ENCODE assay signal across 8 cellular contexts in genomic region chr10:80203835-80204148, GRCh38. TPM values are rescaled to one million over a fixed set of nuclear protein-coding genes. Genes with fewer than 3 reads are reported as not detected.
DNase-seq lines count a peak whose midpoint lies in the region; ATAC-seq, FAIRE-seq and TF ChIP-seq lines count a peak whose summit lies in the region.

No MANE protein-coding gene starts in this region.

- H3K4me3 ChIP-seq in AG04450 (ENCODE audit: low read depth, low read length) (peak overlapping the region; percentile 81), K562 (peak overlapping the region; percentile 86), mucosa of descending colon (peak overlapping the region; percentile 97)

- H3K27me3 Mint-ChIP-seq in HFFc6 (ENCODE audit: insufficient read depth): peaks cover 3% of the 10 kb centered on the region

- no peak for ATAC-seq in K562
- peak; percentile 35 for ATAC-seq in mucosa of descending colon

- peak overlapping the region; percentile 93 for H3K4me3 Mint-ChIP-seq in HFFc6

- POLR2A ChIA-PET in AG04450 (lab: Yijun Ruan, JAX) (interaction anchor here (1.1 to 1.3 kb wide), 3 partner anchors 19 to 60 kb away, joined by 3 to 4 read pairs (median 3); no protein-coding TSS in a partner anchor), K562 (lab: Yijun Ruan, JAX) (interaction anchor here (0.7 to 2.5 kb wide), 8 partner anchors 8 to 1104 kb away, joined by 3 to 15 read pairs (median 6); no protein-coding TSS in a partner anchor)

- peaks cover 31% of the 10 kb centered on the region for H4K20me1 ChIP-seq in K562 (replicated peaks; ENCODE audit: control insufficient read depth, insufficient read depth, low read length)

- BruUV-seq in K562 (replicated peaks; lab: Mats Ljungman, UMichigan): TSS peak; percentile 32

- H3K36me3 ChIP-seq in K562 (ENCODE audit: control insufficient read depth, insufficient read depth, low read length) (peaks cover 14% of the 10 kb centered on the region), mucosa of descending colon (ENCODE audit: low read depth) (peaks cover 4% of the 10 kb centered on the region)

- H2AFZ ChIP-seq in K562 (ENCODE audit: low read depth, low read length): peak overlapping the region; percentile 20

- no peak for TF ChIP-seq POLR2A in K562 (conservative IDR thresholded peaks at IDR 0.05)

- peaks cover 3% of the 10 kb centered on the region for H3K9me1 ChIP-seq in K562 (ENCODE audit: control insufficient read depth, insufficient read depth, low read length)

- no peak for DNase-seq in AG04450 (ENCODE audit: low read depth, low spot score)
- DNase-seq in HFFc6: no peak
- DNase-seq in K562 (ENCODE audit: extremely low read depth in 1 of 4, low spot score in 3 of 4): no peak
- no peak for DNase-seq in mucosa of descending colon
- DNase-seq in GM19239 (ENCODE audit: insufficient read length, low spot score): no peak
- DNase-seq in UCSD-AML1 (lab: John Stamatoyannopoulos, UW; ENCODE audit: unreplicated experiment): no peak
- DNase-seq in NAMALWA (ENCODE audit: low spot score): no peak
- no peak for DNase-seq in NCI-H1436 treated with DMSO at 0.1 percent for 48 hours (lab: John Stamatoyannopoulos, UW)

- TF ChIP-seq CTCF in AG04450 (IDR thresholded peaks at IDR 0.05; ENCODE audit: low read depth, low read length) (no peak), HFFc6 (IDR thresholded peaks at IDR 0.05) (no peak), K562 (IDR thresholded peaks at IDR 0.05 in 2 of 3, conservative IDR thresholded peaks at IDR 0.05 in 1 of 3; ENCODE audit: insufficient read depth in 2 of 3, low read depth in 1 of 3, low read length in 3 of 3) (no peak), mucosa of descending colon (IDR thresholded peaks at IDR 0.05) (no peak)

- H3K4me1 ChIP-seq in K562 (replicated peaks in 1 of 2; ENCODE audit: control insufficient read depth in 2 of 2, insufficient read depth in 2 of 2, low read length in 2 of 2) (peaks cover 55 to 72% of the 10 kb centered on the region in 2 experiments), mucosa of descending colon (ENCODE audit: low read depth) (peaks cover 62% of the 10 kb centered on the region)

- intact Hi-C loops in K562 (cut with micrococcal nuclease): loop anchor here (1.0 to 2.0 kb wide), 2 partner anchors 15 to 41 kb away; no protein-coding TSS in a partner anchor
- intact Hi-C loops in mucosa of descending colon (cut with DNase I, micrococcal nuclease): loop anchor here (10.0 kb wide), 1 partner anchor 49 kb away; no protein-coding TSS in a partner anchor

- peak overlapping the region; percentile 96 for H3K4me2 ChIP-seq in K562 (ENCODE audit: insufficient read depth, low read length)

- peaks cover 74% of the 10 kb centered on the region for H3K79me2 ChIP-seq in K562 (ENCODE audit: control insufficient read depth, insufficient read depth, low read length)

- peaks cover 77% of the 10 kb centered on the region for H3K4me1 Mint-ChIP-seq in HFFc6 (ENCODE audit: low read depth)

- WGBS in K562 (ENCODE audit: insufficient coverage, low coverage, missing lambda C conversion rate): 15% methylated on average over 2 of the region's 2 CpGs

- H3K9ac ChIP-seq in K562 (ENCODE audit: insufficient read depth in 1 of 2, low read depth in 2 of 2, low read length in 2 of 2): peak overlapping the region; percentile 87 to 95

- no peak for TF ChIP-seq EP300 in K562 (IDR thresholded peaks at IDR 0.05; ENCODE audit: low read length)

- H3K27me3 ChIP-seq in AG04450 (ENCODE audit: control insufficient read depth, insufficient read depth, low read length) (no peaks in the 10 kb centered on the region), K562 (ENCODE audit: control insufficient read depth in 2 of 2, insufficient read depth in 2 of 2, low read length in 2 of 2) (no peaks in the 10 kb centered on the region)

- H3K27ac ChIP-seq in AG04450 (ENCODE audit: low read depth, low read length) (peak overlapping the region; percentile 31), K562 (ENCODE audit: extremely low read depth, low read depth, low read length) (peak overlapping the region; percentile 91)

- peaks cover 8% of the 10 kb centered on the region for H3K36me3 Mint-ChIP-seq in HFFc6 (ENCODE audit: low read depth)

- H3K9me3 Mint-ChIP-seq in HFFc6: no peaks in the 10 kb centered on the region

- CTCF ChIA-PET in AG04450 (lab: Charles Lee) (interaction anchor here (0.6 to 1.1 kb wide), 5 partner anchors 10 to 47 kb away, joined by 3 to 4 read pairs (median 3); no protein-coding TSS in a partner anchor), K562 (lab: Yijun Ruan, JAX; ENCODE audit: low intra/inter-chr PET ratio) (no interaction called here)

- FAIRE-seq in K562 (lab: Jason Lieb, UNC) (no peak), GM19239 (lab: Jason Lieb, UNC) (no peak)

- no peaks in the 10 kb centered on the region for H3K9me3 ChIP-seq in AG04450 (ENCODE audit: control insufficient read depth, insufficient read depth, low read length)
- no peaks in the 10 kb centered on the region for H3K9me3 ChIP-seq in K562 (replicated peaks; ENCODE audit: control insufficient read depth, insufficient read depth, low read depth, low read length)
- H3K9me3 ChIP-seq in mucosa of descending colon: no peaks in the 10 kb centered on the region

- TF ChIP-seq RAD21 in K562 (CRISPR knock-in tag; conservative IDR thresholded peaks at IDR 0.05 in 1 of 2, IDR thresholded peaks at IDR 0.05 in 1 of 2): no peak

- in situ Hi-C loops in K562 (cut with MboI): no loop called here

- H3K27ac Mint-ChIP-seq in HFFc6: peak overlapping the region; percentile 77

TF ChIP-seq in K562, 482 proteins besides CTCF, POLR2A, EP300 and RAD21 (continues in another document):
- TF ChIP-seq ATF3 (IDR thresholded peaks at IDR 0.05) (no peak), ATF3 (CRISPR knock-in tag; conservative IDR thresholded peaks at IDR 0.05) (no peak), ZNF740 (CRISPR knock-in tag; IDR thresholded peaks at IDR 0.05) (0 out of 2 replicates have a peak, but pooled peaks have one; percentile 11), ZNF740 (tag; IDR thresholded peaks at IDR 0.05) (no peak)

RNA-seq across cellular contexts. Expression of gene ANXA11, which starts 1.5 kb away (rescaled TPM):
- polyA plus RNA-seq in AG04450 (2011; rRNA removed) (161 and 182 TPM in 2 replicates), K562 (2011; rRNA removed) (110 and 146 TPM in 2 replicates), K562 (2014; fragmentation: Illumina TruSeq; extraction: Trizol) (212 and 243 TPM in 2 replicates), K562 (2014; fragmentation: Nextera tagmentation; extraction: Ambion mirVana) (10 to 100 TPM; 43.6 to 70.0 TPM), K562 (2014; rRNA removed) (95.7 and 97.6 TPM in 2 replicates)
- polyA minus RNA-seq in AG04450 (2011; rRNA and poly(A)+ RNA removed): 120 and 127 TPM in 2 replicates
- total RNA-seq in HFFc6 (2021; fragmentation: NEBNext Ultra II Directional; extraction: Animal tissue kit (Norgen Biotek cat#: 25700)): 100 to 1,000 TPM; 253 to 361 (median 336) TPM
- 76.5 and 119 TPM in 2 replicates for total RNA-seq in K562 (2011; cell fraction: chromatin; rRNA removed; ENCODE audit: low replicate concordance)
- total RNA-seq in K562 (2011; cell fraction: nucleolus; rRNA removed): 60.7 and 61.5 TPM in 2 replicates
- total RNA-seq in K562 (2011; cell fraction: nucleoplasm; rRNA removed): 69.1 and 105 TPM in 2 replicates
- total RNA-seq in K562 (2014; rRNA removed) (109 and 153 TPM in 2 replicates), K562 (2014; rRNA removed; fragmentation: Illumina TruSeq; extraction: Trizol) (107 and 116 TPM in 2 replicates), K562 (2015; rRNA removed; fragmentation: Illumina TruSeq; extraction: Trizol) (148 and 173 TPM in 2 replicates), K562 (2021) (182 and 201 TPM in 2 replicates), mucosa of descending colon (100 to 1,000 TPM; 252 to 424 (median 367) TPM)
- 75.9 and 170 TPM in 2 replicates for polyA plus RNA-seq in K562 (2011; cell fraction: cytosol; rRNA removed)
- polyA plus RNA-seq in K562 (2011; cell fraction: nucleus; rRNA removed): 61.3 and 66.0 TPM in 2 replicates
- polyA plus RNA-seq in K562 (2012): 265 and 356 TPM in 2 replicates
- 62.3 and 65.3 TPM in 2 replicates for polyA minus RNA-seq in K562 (2011; rRNA and poly(A)+ RNA removed)
- polyA minus RNA-seq in K562 (2011; cell fraction: cytosol; rRNA and poly(A)+ RNA removed): 86.2 and 98.5 TPM in 2 replicates
- polyA minus RNA-seq in K562 (2011; cell fraction: nucleus; rRNA and poly(A)+ RNA removed): 25.7 and 32.5 TPM in 2 replicates
